In genomic region chr2:232772540-232772939, GRCh38 we compare ENCODE assay signal across 13 cellular contexts. TPM values are rescaled to one million over a fixed set of nuclear protein-coding genes. Genes with fewer than 3 reads are reported as not detected.
A peak's percentile ranks its signal among the peaks of the same experiment; 100 is the strongest.
DNase-seq lines count a peak whose midpoint lies in the region; ATAC-seq and TF ChIP-seq lines count a peak whose summit lies in the region.
"Had no signal": no experiment of that assay in that cellular context is flagged by ENCODE, and none has a peak within 500 bp of the region (broad histone marks: within the 10 kb centered on the region; RNA-seq: fewer than 3 reads in every experiment).

No MANE protein-coding gene starts in this region.

- ATAC-seq in GM18868 (IDR thresholded peaks at IDR 0.05; ENCODE audit: unreplicated experiment) (peak; percentile 73), HG02642 (IDR thresholded peaks at IDR 0.05; ENCODE audit: poor library complexity, unreplicated experiment) (peak; percentile 55), T-cell (replicated peaks in 1 of 4) (peak; percentile 46 to 79 (median 56)), HG03280 (IDR thresholded peaks at IDR 0.05; ENCODE audit: unreplicated experiment) (no peak), SK-N-SH treated with all-trans-retinoic acid at 6 μM for 48 hours (no peak)

- H3K27ac Mint-ChIP-seq in T-cell, result peak overlapping the region; percentile 21 to 73
- H3K27ac Mint-ChIP-seq in neural crest cell (ENCODE audit: unreplicated experiment), result peak overlapping the region; percentile 78
- peak overlapping the region in 2 of 6 donors; percentile 64 to 77 for H3K27ac Mint-ChIP-seq in immature natural killer cell

- peaks cover 24 to 33% (median 31%) of the 10 kb centered on the region in 3 donors for H3K4me1 Mint-ChIP-seq in T-cell
- peaks cover 15% of the 10 kb centered on the region for H3K4me1 Mint-ChIP-seq in neural crest cell
- H3K4me1 Mint-ChIP-seq in immature natural killer cell, result peaks cover 9 to 16% of the 10 kb centered on the region in 2 donors

- H3K4me3 Mint-ChIP-seq in T-cell (no peak overlapping the region), neural crest cell (no peak overlapping the region), immature natural killer cell (no peak overlapping the region)

- peaks cover 47% of the 10 kb centered on the region for H3K36me3 Mint-ChIP-seq in T-cell
- peaks cover 8% of the 10 kb centered on the region for H3K36me3 Mint-ChIP-seq in neural crest cell (ENCODE audit: low read depth)
- peaks cover 7 to 15% (median 9%) of the 10 kb centered on the region in 3 donors for H3K36me3 Mint-ChIP-seq in immature natural killer cell

- CTCF ChIA-PET in T-cell (lab: Charles Lee), result no interaction called here

- H3K27me3 Mint-ChIP-seq in T-cell, result no peaks in the 10 kb centered on the region
- no peaks in the 10 kb centered on the region for H3K27me3 Mint-ChIP-seq in neural crest cell (ENCODE audit: low read depth)
- peaks cover 0 to 2% (median 0%) of the 10 kb centered on the region in 3 donors for H3K27me3 Mint-ChIP-seq in immature natural killer cell (ENCODE audit: low read depth in 3 of 3)

- POLR2A ChIA-PET in T-cell (lab: Charles Lee), result no interaction called here

- DNase-seq in T-cell (no peak), neural crest cell (ENCODE audit: low read depth, low spot score) (no peak), HuH-7 (ENCODE audit: low spot score) (no peak), immature natural killer cell (no peak)
- DNase-seq: kidney glomerular epithelial cell, NCI-H82 had no signal

- H3K9me3 Mint-ChIP-seq in T-cell (no peaks in the 10 kb centered on the region), neural crest cell (no peaks in the 10 kb centered on the region), immature natural killer cell (no peaks in the 10 kb centered on the region)

- no peak for TF ChIP-seq CTCF in neural crest cell (conservative IDR thresholded peaks at IDR 0.05)

TF ChIP-seq in SK-N-SH treated with all-trans-retinoic acid at 6 μM for 48 hours, 23 proteins besides CTCF, POLR2A, EP300 and RAD21:
- TF ChIP-seq CREB5 (CRISPR knock-in tag; IDR thresholded peaks at IDR 0.05; ENCODE audit: low read depth) (no peak), TSHZ2 (CRISPR knock-in tag; IDR thresholded peaks at IDR 0.05) (no peak), POU6F1 (CRISPR knock-in tag; IDR thresholded peaks at IDR 0.05; ENCODE audit: borderline replicate concordance, low read depth) (no peak), ZFP3 (CRISPR knock-in tag; IDR thresholded peaks at IDR 0.05) (no peak), SNAI2 (CRISPR knock-in tag; IDR thresholded peaks at IDR 0.05) (no peak), PPARA (CRISPR knock-in tag; IDR thresholded peaks at IDR 0.05; ENCODE audit: borderline replicate concordance) (no peak), TCF4 (CRISPR knock-in tag; IDR thresholded peaks at IDR 0.05; ENCODE audit: borderline replicate concordance) (no peak), OSR1 (CRISPR knock-in tag; IDR thresholded peaks at IDR 0.05) (no peak), ISL1 (CRISPR knock-in tag; IDR thresholded peaks at IDR 0.05) (no peak), ZC3H10 (CRISPR knock-in tag; IDR thresholded peaks at IDR 0.05) (no peak), CSRNP3 (CRISPR knock-in tag; IDR thresholded peaks at IDR 0.05) (no peak), ESRRG (CRISPR knock-in tag; IDR thresholded peaks at IDR 0.05) (no peak), ZFP30 (CRISPR knock-in tag; IDR thresholded peaks at IDR 0.05) (no peak)

RNA-seq across cellular contexts. Expression of gene KCNJ13, which starts 3.8 kb away (rescaled TPM):
- total RNA-seq in T-cell (not detected), neural crest cell (not detected in 2 replicates)
- polyA plus RNA-seq in immature natural killer cell, result under 1 TPM in 1 of 3 donors, not detected in 2; 0.56 TPM
- total RNA-seq: esophagus muscularis mucosa, G401, LHCN-M2 had no signal

Comparison
In these comparisons a context has a peak if more than half of its experiments do, and no peak if none do; other contexts are left out.
1. ATAC-seq: peak in GM18868 (single experiment), HG02642 (single experiment) and T-cell (4 of 4); none in HG03280 (single experiment) and SK-N-SH treated with all-trans-retinoic acid at 6 μM for 48 hours (single experiment).